Comparison of ENCODE assay signal across 18 cellular contexts in the genomic region with DNA sequence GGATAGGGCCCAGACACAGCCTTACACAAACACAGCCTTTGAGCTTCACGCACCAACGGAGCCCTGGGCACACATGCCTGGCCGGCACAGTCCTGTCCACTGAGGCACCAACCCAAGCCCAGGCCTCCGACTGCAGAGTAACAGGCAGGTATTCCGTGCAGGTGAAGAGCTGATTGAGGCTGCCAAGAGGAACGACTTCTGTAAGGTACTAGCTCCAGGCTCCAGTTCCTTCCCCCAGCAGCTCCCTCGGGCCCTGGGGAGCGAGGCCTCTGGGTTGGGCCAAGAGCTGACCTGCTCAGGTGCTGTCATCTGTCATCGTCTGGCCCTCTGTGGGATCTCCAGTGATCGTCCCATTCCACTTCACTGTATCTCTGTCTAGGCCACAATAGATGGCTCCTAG. TPM values are rescaled to one million over a fixed set of nuclear protein-coding genes. Genes with fewer than 3 reads are reported as not detected.
A peak's percentile ranks its signal among the peaks of the same experiment; 100 is the strongest.
DNase-seq lines count a peak whose midpoint lies in the region; ATAC-seq and TF ChIP-seq lines count a peak whose summit lies in the region.
"Had no signal": no experiment of that assay in that cellular context is flagged by ENCODE, and none has a peak within 500 bp of the region (broad histone marks: within the 10 kb centered on the region; RNA-seq: fewer than 3 reads in every experiment).

No MANE protein-coding gene starts in this region.

- peaks cover 13 to 38% of the 10 kb centered on the region in 2 donors for H3K4me1 Mint-ChIP-seq in natural killer cell
- H3K4me1 Mint-ChIP-seq in natural killer cell treated with Interleukin-12 subunit alpha and Interleukin-12 subunit beta and Interleukin-15 and Interleukin-18, amount 100 ng/mL, for 72 hours (ENCODE audit: low read depth in 2 of 2), result peaks cover 8 to 11% of the 10 kb centered on the region in 2 donors
- H3K4me1 Mint-ChIP-seq in nephron progenitor cell, result peaks cover 28% of the 10 kb centered on the region

- H3K27ac Mint-ChIP-seq in natural killer cell, result peak overlapping the region; percentile 72 to 85
- no peak overlapping the region for H3K27ac Mint-ChIP-seq in natural killer cell treated with Interleukin-12 subunit alpha and Interleukin-12 subunit beta and Interleukin-15 and Interleukin-18, amount 100 ng/mL, for 72 hours
- H3K27ac Mint-ChIP-seq in nephron progenitor cell, result peak overlapping the region; percentile 87

- peaks cover 59% of the 10 kb centered on the region for H3K36me3 ChIP-seq in WERI-Rb-1

- H3K4me3 ChIP-seq in WERI-Rb-1 (ENCODE audit: low read depth, low read length), result no peak overlapping the region
- H3K4me3 ChIP-seq: Peyer's patch had no signal

- no peaks in the 10 kb centered on the region for H3K9me3 ChIP-seq in WERI-Rb-1 (ENCODE audit: severe bottlenecking)
- H3K9me3 ChIP-seq: Peyer's patch had no signal

- ATAC-seq in natural killer cell (no peak), HG02759 (IDR thresholded peaks at IDR 0.05; ENCODE audit: unreplicated experiment) (no peak)
- no peak for ATAC-seq in natural killer cell treated with Interleukin-12 subunit alpha and Interleukin-12 subunit beta and Interleukin-15 and Interleukin-18, amount 100 ng/mL, for 72 hours

- H3K27ac ChIP-seq in WERI-Rb-1, result peak overlapping the region; percentile 61
- H3K27ac ChIP-seq: KMS-11 had no signal

- H3K36me3 Mint-ChIP-seq in natural killer cell (no peaks in the 10 kb centered on the region), nephron progenitor cell (ENCODE audit: low read depth) (peaks cover 11% of the 10 kb centered on the region)
- H3K36me3 Mint-ChIP-seq in natural killer cell treated with Interleukin-12 subunit alpha and Interleukin-12 subunit beta and Interleukin-15 and Interleukin-18, amount 100 ng/mL, for 72 hours, result no peaks in the 10 kb centered on the region

- H3K4me3 Mint-ChIP-seq in natural killer cell (no peak overlapping the region), nephron progenitor cell (no peak overlapping the region)
- no peak overlapping the region for H3K4me3 Mint-ChIP-seq in natural killer cell treated with Interleukin-12 subunit alpha and Interleukin-12 subunit beta and Interleukin-15 and Interleukin-18, amount 100 ng/mL, for 72 hours

- H3K9me3 Mint-ChIP-seq in natural killer cell (no peaks in the 10 kb centered on the region), nephron progenitor cell (no peaks in the 10 kb centered on the region)
- no peaks in the 10 kb centered on the region for H3K9me3 Mint-ChIP-seq in natural killer cell treated with Interleukin-12 subunit alpha and Interleukin-12 subunit beta and Interleukin-15 and Interleukin-18, amount 100 ng/mL, for 72 hours

- no peaks in the 10 kb centered on the region for H3K27me3 ChIP-seq in WERI-Rb-1 (ENCODE audit: insufficient read depth, low read depth, severe bottlenecking)
- H3K27me3 ChIP-seq: Peyer's patch had no signal

- peaks cover 0 to 4% of the 10 kb centered on the region in 2 donors for H3K27me3 Mint-ChIP-seq in natural killer cell (ENCODE audit: low read depth in 2 of 2)
- H3K27me3 Mint-ChIP-seq in natural killer cell treated with Interleukin-12 subunit alpha and Interleukin-12 subunit beta and Interleukin-15 and Interleukin-18, amount 100 ng/mL, for 72 hours, result peaks cover 0 to 4% of the 10 kb centered on the region in 2 donors
- no peaks in the 10 kb centered on the region for H3K27me3 Mint-ChIP-seq in nephron progenitor cell (ENCODE audit: low read depth, poor library complexity)

- intact Hi-C loops in natural killer cell (cut with micrococcal nuclease), result no loop called here
- intact Hi-C loops in posterior vena cava (cut with DNase I), result no loop called here

- DNase-seq in natural killer cell (no peak), WERI-Rb-1 (no peak), nephron progenitor cell (no peak), NCI-H187 treated with DMSO at 0.1 percent for 48 hours (lab: John Stamatoyannopoulos, UW) (no peak), posterior vena cava (ENCODE audit: low spot score) (no peak)
- no peak for DNase-seq in natural killer cell treated with Interleukin-12 subunit alpha and Interleukin-12 subunit beta and Interleukin-15 and Interleukin-18, amount 100 ng/mL, for 72 hours (ENCODE audit: low spot score)
- DNase-seq: CD4-positive, alpha-beta memory T cell; DMS79; NCI-H1105; NCI-H1694; NCI-H2107; NCI-H2227 treated with DMSO at 0.1 percent for 48 hours; NCI-H524; Peyer's patch; SIG-M5 had no signal

- TF ChIP-seq CTCF in natural killer cell (IDR thresholded peaks at IDR 0.05) (no peak), WERI-Rb-1 (IDR thresholded peaks at IDR 0.05; ENCODE audit: low read depth, low read length) (no peak), nephron progenitor cell (IDR thresholded peaks at IDR 0.05) (no peak)

RNA-seq across cellular contexts. Expression of a gene that starts 3.2 kb away (rescaled TPM):
- total RNA-seq in natural killer cell (10 to 100 TPM in 1 of 3 donors, 1 to 10 TPM in 2; 4.5 to 10.6 (median 6.3) TPM), posterior vena cava (10 to 100 TPM; 16.6 to 28.9 TPM)
- total RNA-seq in natural killer cell treated with Interleukin-12 subunit alpha and Interleukin-12 subunit beta and Interleukin-15 and Interleukin-18, amount 100 ng/mL, for 72 hours, result 1 to 10 TPM; 1.4 to 4.0 TPM

RNA-seq across cellular contexts. Expression of a gene that starts 13.3 kb away (rescaled TPM):
- total RNA-seq in natural killer cell (1 to 10 TPM; 2.2 to 6.5 (median 3.7) TPM), posterior vena cava (not detected)
- under 1 TPM; 0.75 to 0.81 TPM for total RNA-seq in natural killer cell treated with Interleukin-12 subunit alpha and Interleukin-12 subunit beta and Interleukin-15 and Interleukin-18, amount 100 ng/mL, for 72 hours
- total RNA-seq: CD4-positive, alpha-beta memory T cell; MCF 10A had no signal

RNA-seq across cellular contexts. Expression of a gene that starts 31.0 kb away (rescaled TPM):
- total RNA-seq in natural killer cell (100 to 1,000 TPM; 307 to 377 (median 350) TPM), posterior vena cava (10 to 100 TPM; 38.5 to 41.2 TPM)
- total RNA-seq in natural killer cell treated with Interleukin-12 subunit alpha and Interleukin-12 subunit beta and Interleukin-15 and Interleukin-18, amount 100 ng/mL, for 72 hours, result 100 to 1,000 TPM; 104 to 207 TPM

Comparison
In these comparisons a context has a peak if more than half of its experiments do, and no peak if none do; other contexts are left out.
1. H3K27ac Mint-ChIP-seq: peak in natural killer cell (2 of 2) and nephron progenitor cell (single experiment); none in natural killer cell treated with Interleukin-12 subunit alpha and Interleukin-12 subunit beta and Interleukin-15 and Interleukin-18, amount 100 ng/mL, for 72 hours (0 of 2).